ENCODE assay signal across 9 cellular contexts in genomic region chr1:204578867-204579664, GRCh38.
DNase-seq lines count a peak whose midpoint lies in the region; ATAC-seq and TF ChIP-seq lines count a peak whose summit lies in the region.
"Had no signal": no experiment of that assay in that cellular context is flagged by ENCODE, and none has a peak within 500 bp of the region (broad histone marks: within the 10 kb centered on the region; RNA-seq: fewer than 3 reads in every experiment).

No MANE protein-coding gene starts in this region.

- no TSS peak for BruUV-seq in Panc1 (replicated peaks; lab: Mats Ljungman, UMichigan)

- TF ChIP-seq CTCF in CD4-positive, alpha-beta T cell (IDR thresholded peaks at IDR 0.05) = no peak
- TF ChIP-seq CTCF in Panc1 (IDR thresholded peaks at IDR 0.05) = no peak

- no peaks in the 10 kb centered on the region for H3K9me3 ChIP-seq in CD4-positive, alpha-beta T cell (ENCODE audit: control insufficient read depth, low read length)
- no peaks in the 10 kb centered on the region for H3K9me3 ChIP-seq in Panc1 (ENCODE audit: control insufficient read depth, insufficient read depth, low read depth, low read length)
- H3K9me3 ChIP-seq: tibial artery had no signal

- CTCF ChIA-PET in CD4-positive, alpha-beta T cell (lab: Charles Lee) = no interaction called here
- CTCF ChIA-PET in Panc1 (lab: Charles Lee) = interaction anchor here (1.0 kb wide), 1 partner anchor 14 kb away, joined by 3 read pairs; no protein-coding TSS in a partner anchor

- peaks cover 43% of the 10 kb centered on the region for H3K36me3 Mint-ChIP-seq in CD4-positive, alpha-beta T cell (ENCODE audit: low read depth)

- peak; percentile 55 for ATAC-seq in CD4-positive, alpha-beta T cell (ENCODE audit: poor library complexity)
- peak; percentile 58 for ATAC-seq in HG03064 (IDR thresholded peaks at IDR 0.05; ENCODE audit: low read depth, unreplicated experiment)
- 0 out of 2 replicates have a peak, but pooled peaks have one; percentile 43 for ATAC-seq in Panc1

- H3K4me3 Mint-ChIP-seq in CD4-positive, alpha-beta T cell = peak overlapping the region; percentile 86

- H3K27me3 ChIP-seq in CD4-positive, alpha-beta T cell (ENCODE audit: control insufficient read depth, insufficient read depth, low read length) = no peaks in the 10 kb centered on the region
- no peaks in the 10 kb centered on the region for H3K27me3 ChIP-seq in Panc1 (ENCODE audit: control insufficient read depth, insufficient read depth, low read length)
- H3K27me3 ChIP-seq: tibial artery had no signal

- H3K27ac ChIP-seq in CD4-positive, alpha-beta T cell (ENCODE audit: low read depth, low read length) = peak overlapping the region; percentile 25
- no peak overlapping the region for H3K27ac ChIP-seq in Panc1 (ENCODE audit: low read length)
- H3K27ac ChIP-seq: tibial artery had no signal

- H3K36me3 ChIP-seq in Panc1 (ENCODE audit: control insufficient read depth, insufficient read depth, low read length) = no peaks in the 10 kb centered on the region
- H3K36me3 ChIP-seq: tibial artery had no signal

- no peak for DNase-seq in CD4-positive, alpha-beta T cell
- DNase-seq in Panc1 (ENCODE audit: low read depth, low spot score) (no peak), fibroblast of peridontal ligament (ENCODE audit: extremely low read depth) (peak; percentile 49), amniotic stem cell (lab: John Stamatoyannopoulos, UW) (no peak), cerebellar cortex (ENCODE audit: low spot score) (no peak)
- DNase-seq in stimulated activated CD4-positive, alpha-beta T cell treated with anti-CD3 and anti-CD28 coated beads, Interleukin-15, amount 100 ng/mL, for 24 hours = peak; percentile 59

- H3K9me3 Mint-ChIP-seq in CD4-positive, alpha-beta T cell = no peaks in the 10 kb centered on the region

- in situ Hi-C loops in GM18951 (cut with MboI; ENCODE audit: low sequenced_read_pairs, unreplicated experiment) (no loop called here), Panc1 (cut with HindIII; ENCODE audit: low pct_unique_long_range_greater_than_20kb, low sequenced_read_pairs) (no loop called here)

- H3K4me1 ChIP-seq in Panc1 (ENCODE audit: control insufficient read depth, insufficient read depth, low read length) = no peaks in the 10 kb centered on the region

- POLR2A ChIA-PET in CD4-positive, alpha-beta T cell (lab: Charles Lee) = interaction anchor here (0.7 to 1.4 kb wide), 4 partner anchors 9 to 72 kb away, joined by 3 to 4 read pairs (median 3); no protein-coding TSS in a partner anchor
- POLR2A ChIA-PET in Panc1 (lab: Charles Lee) = no interaction called here

- H3K4me1 Mint-ChIP-seq in CD4-positive, alpha-beta T cell (ENCODE audit: low read depth) = peaks cover 38% of the 10 kb centered on the region

- peak overlapping the region; percentile 88 for H3K27ac Mint-ChIP-seq in CD4-positive, alpha-beta T cell

- no peaks in the 10 kb centered on the region for H3K27me3 Mint-ChIP-seq in CD4-positive, alpha-beta T cell

- intact Hi-C loops in CD4-positive, alpha-beta T cell (cut with DNase I, micrococcal nuclease) = no loop called here
- intact Hi-C loops in Panc1 (cut with micrococcal nuclease; ENCODE audit: unreplicated experiment) = no loop called here

- peak; percentile 9 for TF ChIP-seq POLR2A in GM18951 (IDR thresholded peaks at IDR 0.05; ENCODE audit: extremely low read depth, insufficient read depth, insufficient read length)

- no peak overlapping the region for H3K4me3 ChIP-seq in Panc1 (ENCODE audit: low read depth in 2 of 2, low read length in 2 of 2)

Comparison
In these comparisons a context has a peak if more than half of its experiments do, and no peak if none do; other contexts are left out.
1. DNase-seq: peak in fibroblast of peridontal ligament (single experiment) and stimulated activated CD4-positive, alpha-beta T cell treated with anti-CD3 and anti-CD28 coated beads, Interleukin-15, amount 100 ng/mL, for 24 hours (single experiment); none in CD4-positive, alpha-beta T cell (0 of 10), Panc1 (single experiment), amniotic stem cell (single experiment) and cerebellar cortex (single experiment).
2. Peak in every context shown above with its lines, with median percentiles within 50 percentile points of each other: ATAC-seq.